In the genomic region with DNA sequence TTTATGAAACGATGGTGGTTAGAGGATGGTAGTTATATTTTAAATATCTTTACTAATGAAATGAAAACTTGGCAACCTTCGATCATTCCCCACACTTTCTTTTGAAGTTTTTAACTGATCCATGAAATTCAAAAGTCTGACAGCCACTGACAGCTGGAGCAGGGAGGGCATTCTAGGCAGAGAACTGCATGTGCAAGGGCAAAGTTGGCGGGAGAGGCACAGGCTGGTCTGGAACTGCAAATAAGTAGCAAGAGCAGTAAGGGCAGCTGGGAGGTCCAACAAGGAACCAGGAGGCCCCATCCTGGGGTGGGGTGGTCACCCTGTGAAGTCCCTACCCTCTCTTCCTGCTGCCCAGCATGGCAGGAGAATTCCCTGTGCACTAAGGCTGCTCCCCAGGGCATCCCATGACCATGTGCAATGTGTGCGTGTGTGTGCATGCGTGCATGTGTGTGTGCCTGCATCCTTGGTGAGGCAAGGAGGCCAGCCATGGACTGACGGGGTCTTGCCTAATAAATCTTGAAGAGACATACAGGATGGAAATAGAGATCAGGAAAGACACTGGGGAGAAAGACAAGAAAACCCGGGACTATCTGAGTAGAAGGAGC, we compare ENCODE assay signal across 30 cellular contexts. TPM values are rescaled to one million over a fixed set of nuclear protein-coding genes. Genes with fewer than 3 reads are reported as not detected.
"Had no signal": no experiment of that assay in that cellular context is flagged by ENCODE, and none has a peak within 500 bp of the region (broad histone marks: within the 10 kb centered on the region; RNA-seq: fewer than 3 reads in every experiment).

No MANE protein-coding gene starts in this region.

- H3K4me3 Mint-ChIP-seq: activated T-cell treated with anti-CD3 and anti-CD28 coated beads, Interleukin-2, amount 50 U/mL, for 72 hours; natural killer cell; stimulated activated memory B cell treated with anti-CD40 and anti-IgM and Interleukin-4, amounts not matched to agents 10 μg/mL and 1 μg/mL and 100 μg/mL, for 72 hours; stimulated activated naive CD8-positive, alpha-beta T cell treated with anti-CD3 and anti-CD28 coated beads, Interleukin-15, amount 100 ng/mL, for 72 hours; T-helper 1 cell treated with Interleukin-12 subunit alpha and Interleukin-12 subunit beta and Interleukin-4 antibody, amounts not matched to agents 30 μg/mL and 1 μg/mL, for 36 hours; type B pancreatic cell had no signal

- H3K27me3 ChIP-seq: breast epithelium, heart left ventricle, ovary, sigmoid colon, vagina had no signal

- H3K36me3 ChIP-seq: breast epithelium, heart left ventricle, ovary, prostate gland, sigmoid colon, vagina had no signal

- H3K9me3 ChIP-seq: ovary, prostate gland, sigmoid colon, vagina had no signal

- DNase-seq: activated CD4-positive, alpha-beta T cell treated with anti-CD3 and anti-CD28 coated beads for 48 hours; activated CD4-positive, alpha-beta T cell treated with anti-CD3 and anti-CD28 coated beads, Interleukin-2, amount 50 U/mL, for 48 hours; activated naive CD4-positive, alpha-beta T cell; activated T-cell treated with anti-CD3 and anti-CD28 coated beads, Interleukin-2, amount 50 U/mL, for 72 hours; central memory CD4-positive, alpha-beta T cell; foreskin keratinocyte; heart left ventricle; hypothalamus; midbrain; natural killer cell; ovary; retina; sigmoid colon; stimulated activated CD4-positive, alpha-beta T cell treated with anti-CD3 and anti-CD28 coated beads, Interleukin-1b, Interleukin-23, amount 100 ng/mL, for 48 hours; stimulated activated CD4-positive, alpha-beta T cell treated with anti-CD3 and anti-CD28 coated beads, Interleukin-4, amount 100 ng/mL, for 4 hours; stimulated activated CD8-positive, alpha-beta memory T cell treated with anti-CD3 and anti-CD28 coated beads, Interleukin-4, amount 100 ng/mL, for 48 hours; stimulated activated naive CD8-positive, alpha-beta T cell treated with anti-CD3 and anti-CD28 coated beads, Interleukin-15, amount 100 ng/mL, for 72 hours; substantia nigra; T-helper 9 cell had no signal

- H3K9me3 Mint-ChIP-seq: activated naive CD4-positive, alpha-beta T cell treated with anti-CD3 and anti-CD28 coated beads, Interleukin-2, amount 50 U/mL, for 72 hours; natural killer cell; T-helper 1 cell treated with Interleukin-12 subunit alpha and Interleukin-12 subunit beta and Interleukin-4 antibody, amounts not matched to agents 30 μg/mL and 1 μg/mL, for 36 hours; type B pancreatic cell had no signal

- H3K4me1 Mint-ChIP-seq: stimulated activated memory B cell treated with anti-CD40 and anti-IgM and Interleukin-4, amounts not matched to agents 10 μg/mL and 1 μg/mL and 100 μg/mL, for 72 hours had no signal

- H3K27ac ChIP-seq: breast epithelium, foreskin keratinocyte, heart left ventricle, ovary, prostate gland, sigmoid colon, vagina, VCaP had no signal

- H3K36me3 Mint-ChIP-seq: activated naive CD4-positive, alpha-beta T cell treated with anti-CD3 and anti-CD28 coated beads, Interleukin-2, amount 50 U/mL, for 72 hours; natural killer cell; stimulated activated memory B cell treated with anti-CD40 and anti-IgM and Interleukin-4, amounts not matched to agents 10 μg/mL and 1 μg/mL and 100 μg/mL, for 72 hours; type B pancreatic cell had no signal

- H3K4me3 ChIP-seq: breast epithelium, heart left ventricle, ovary, prostate gland, sigmoid colon, smooth muscle cell, vagina had no signal

- ATAC-seq: activated CD4-positive, CD25-positive, alpha-beta regulatory T cell treated with anti-CD3 and anti-CD28 coated beads, Interleukin-2, amount 50 U/mL, for 24 hours; activated naive CD4-positive, alpha-beta T cell treated with anti-CD3 and anti-CD28 coated beads, Interleukin-2, amount 50 U/mL, for 72 hours; activated T-cell treated with anti-CD3 and anti-CD28 coated beads, Interleukin-2, amount 50 U/mL, for 72 hours; esophagus mucosa; foreskin keratinocyte; heart left ventricle; stimulated activated memory B cell treated with anti-CD40 and anti-IgM and Interleukin-4, amounts not matched to agents 10 μg/mL and 1 μg/mL and 100 μg/mL, for 72 hours; stimulated activated naive CD8-positive, alpha-beta T cell treated with anti-CD3 and anti-CD28 coated beads, Interleukin-15, amount 100 ng/mL, for 72 hours had no signal

- H3K27me3 Mint-ChIP-seq: stimulated activated naive CD8-positive, alpha-beta T cell treated with anti-CD3 and anti-CD28 coated beads, Interleukin-15, amount 100 ng/mL, for 72 hours; type B pancreatic cell had no signal

RNA-seq across cellular contexts. Expression of a gene that starts 33.1 kb away (rescaled TPM):
- total RNA-seq: esophagus mucosa had no signal
